ENCODE assay signal across 8 cellular contexts in the genomic region with DNA sequence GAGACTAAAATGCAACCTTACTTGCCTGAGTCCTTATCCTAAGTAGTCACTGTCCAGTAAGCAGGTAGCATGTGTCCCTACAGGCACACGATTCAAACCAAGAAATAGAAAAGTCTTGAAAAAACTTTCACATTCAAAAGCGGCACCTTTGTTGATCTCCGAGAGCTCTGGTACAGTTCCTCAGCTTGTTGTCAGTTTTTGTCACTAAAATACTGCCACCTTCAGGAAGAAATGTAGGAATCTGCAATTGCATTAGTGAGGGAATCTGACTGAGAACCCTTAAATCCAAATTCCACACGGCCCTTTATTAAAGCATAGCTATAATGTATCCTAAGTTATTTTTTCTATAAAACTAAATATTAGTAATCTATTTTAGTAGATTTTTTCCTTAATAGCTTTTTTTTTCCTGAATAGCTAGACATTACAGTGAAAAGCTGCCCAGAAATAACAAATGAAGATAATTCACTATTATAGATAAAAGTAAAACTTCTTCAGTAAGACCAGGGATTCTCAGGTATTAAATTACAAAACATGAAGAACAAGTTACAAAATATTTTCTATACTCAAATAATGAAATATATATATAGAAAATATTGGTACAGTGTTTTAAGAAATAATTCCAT.
DNase-seq lines count a peak whose midpoint lies in the region; ATAC-seq and TF ChIP-seq lines count a peak whose summit lies in the region.

No MANE protein-coding gene starts in this region.

- in situ Hi-C loops in brain microvascular endothelial cell (cut with HindIII; ENCODE audit: low pct_ligation_motif_present, low sequenced_read_pairs) = no loop called here

- peak overlapping the region; percentile 29 for H3K4me3 ChIP-seq in brain microvascular endothelial cell (ENCODE audit: low read depth, low read length)

- DNase-seq in NCI-H1417 (lab: John Stamatoyannopoulos, UW) (peak; percentile 23 to 78 (median 31)), NCI-H1417 treated with DMSO at 0.1 percent for 48 hours (lab: John Stamatoyannopoulos, UW) (no peak), NOMO-1 (lab: John Stamatoyannopoulos, UW; ENCODE audit: unreplicated experiment in 2 of 2) (peak; percentile 45 to 81), brain microvascular endothelial cell (peak; percentile 37), islet precursor cell (peak; percentile 60)
- no peak for DNase-seq in stimulated activated naive CD8-positive, alpha-beta T cell treated with anti-CD3 and anti-CD28 coated beads, Interleukin-15, amount 100 ng/mL, for 72 hours

- H3K27me3 ChIP-seq in brain microvascular endothelial cell (replicated peaks) = no peaks in the 10 kb centered on the region

- peaks cover 7% of the 10 kb centered on the region for H3K4me1 Mint-ChIP-seq in stimulated activated naive CD8-positive, alpha-beta T cell treated with anti-CD3 and anti-CD28 coated beads, Interleukin-15, amount 100 ng/mL, for 72 hours

- H3K27ac ChIP-seq in brain microvascular endothelial cell = no peak overlapping the region

- peaks cover 34% of the 10 kb centered on the region for H3K27me3 Mint-ChIP-seq in stimulated activated naive CD8-positive, alpha-beta T cell treated with anti-CD3 and anti-CD28 coated beads, Interleukin-15, amount 100 ng/mL, for 72 hours

- H3K36me3 ChIP-seq in brain microvascular endothelial cell (replicated peaks) = no peaks in the 10 kb centered on the region

- H3K4me3 Mint-ChIP-seq in stimulated activated naive CD8-positive, alpha-beta T cell treated with anti-CD3 and anti-CD28 coated beads, Interleukin-15, amount 100 ng/mL, for 72 hours = peak overlapping the region; percentile 70 to 74

- TF ChIP-seq CTCF in brain microvascular endothelial cell (IDR thresholded peaks at IDR 0.05; ENCODE audit: low read depth, low read length, missing control alignments) = peak; percentile 68

- peak; percentile 80 for ATAC-seq in GM19455 (IDR thresholded peaks at IDR 0.05; ENCODE audit: unreplicated experiment)
- ATAC-seq in HG03457 (IDR thresholded peaks at IDR 0.05; ENCODE audit: unreplicated experiment) = peak; percentile 56
- ATAC-seq in stimulated activated naive CD8-positive, alpha-beta T cell treated with anti-CD3 and anti-CD28 coated beads, Interleukin-15, amount 100 ng/mL, for 72 hours = peak; percentile 61

- no peaks in the 10 kb centered on the region for H3K9me3 Mint-ChIP-seq in stimulated activated naive CD8-positive, alpha-beta T cell treated with anti-CD3 and anti-CD28 coated beads, Interleukin-15, amount 100 ng/mL, for 72 hours

- H3K27ac Mint-ChIP-seq in stimulated activated naive CD8-positive, alpha-beta T cell treated with anti-CD3 and anti-CD28 coated beads, Interleukin-15, amount 100 ng/mL, for 72 hours = no peak overlapping the region

Comparison
In these comparisons a context has a peak if more than half of its experiments do, and no peak if none do; other contexts are left out.
1. DNase-seq: peak in NCI-H1417 (3 of 3), NOMO-1 (2 of 2), brain microvascular endothelial cell (single experiment) and islet precursor cell (single experiment); none in NCI-H1417 treated with DMSO at 0.1 percent for 48 hours (single experiment) and stimulated activated naive CD8-positive, alpha-beta T cell treated with anti-CD3 and anti-CD28 coated beads, Interleukin-15, amount 100 ng/mL, for 72 hours (0 of 2).
2. Peak in every context shown above with its lines, with median percentiles within 50 percentile points of each other: ATAC-seq.